8 cellular contexts compared by ENCODE assay signal in the genomic region with DNA sequence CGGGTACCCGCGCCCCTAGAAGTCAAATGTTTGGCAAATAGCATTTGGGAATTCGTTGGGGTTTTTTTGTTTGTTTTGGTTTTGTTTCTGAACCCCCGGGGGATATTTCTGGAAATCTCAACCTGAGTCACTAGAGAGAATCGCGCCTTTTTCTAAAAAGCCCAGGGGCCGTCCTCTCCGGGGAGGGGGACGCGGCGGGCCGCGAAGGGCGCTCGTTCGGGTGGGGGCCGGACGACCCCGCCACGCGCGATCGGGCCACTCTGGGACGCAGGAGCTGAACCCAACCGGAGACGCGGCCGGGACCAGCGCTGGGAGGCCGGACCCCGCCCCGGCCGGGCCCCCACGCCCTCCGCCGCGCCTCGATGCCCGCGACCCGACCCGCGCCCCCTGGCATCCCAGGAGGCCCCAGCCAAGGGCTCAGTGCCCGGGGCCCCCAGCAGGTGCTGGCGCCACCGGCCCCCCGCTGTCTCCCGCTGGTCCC. TPM values are rescaled to one million over a fixed set of nuclear protein-coding genes. Genes with fewer than 3 reads are reported as not detected.
DNase-seq lines count a peak whose midpoint lies in the region; ATAC-seq, FAIRE-seq and TF ChIP-seq lines count a peak whose summit lies in the region.

No MANE protein-coding gene starts in this region.

- peaks cover 16% of the 10 kb centered on the region for H3K4me1 ChIP-seq in IMR-90 (ENCODE audit: control insufficient read depth, insufficient read depth, low read length)
- no peaks in the 10 kb centered on the region for H3K4me1 ChIP-seq in uterus

- no peak overlapping the region for H2AK5ac ChIP-seq in IMR-90 (ENCODE audit: low read depth, low read length)

- peaks cover 17% of the 10 kb centered on the region for H3K9me1 ChIP-seq in IMR-90 (ENCODE audit: insufficient read depth, low read length)

- TF ChIP-seq RAD21 in IMR-90 (IDR thresholded peaks at IDR 0.05; ENCODE audit: low read length): no peak

- no peak for FAIRE-seq in bronchial epithelial cell (lab: Jason Lieb, UNC)

- no peak overlapping the region for H2BK20ac ChIP-seq in IMR-90 (ENCODE audit: low read depth, low read length)

- H3K4me3 Mint-ChIP-seq in memory B cell: peak overlapping the region; percentile 93

- peak overlapping the region; percentile 88 for H3K4me2 ChIP-seq in IMR-90 (ENCODE audit: low read depth, low read length)

- H4K91ac ChIP-seq in IMR-90 (ENCODE audit: insufficient read depth, low read depth, low read length): no peak overlapping the region; the same call in 1 of the 2 replicates

- H2BK120ac ChIP-seq in IMR-90 (ENCODE audit: low read depth, low read length): 0 out of 2 replicates have a peak overlapping the region, but pooled peaks have one; percentile 73

- BruUV-seq in IMR-90 (replicated peaks; lab: Mats Ljungman, UMichigan): no TSS peak

- CTCF ChIA-PET in IMR-90 (lab: Yijun Ruan, JAX): interaction anchor here (0.9 kb wide), 1 partner anchor 190 kb away, joined by 3 read pairs; no protein-coding TSS in a partner anchor

- TF ChIP-seq POLR2A in IMR-90 (IDR thresholded peaks at IDR 0.05; ENCODE audit: low read depth, low read length): no peak
- TF ChIP-seq POLR2A in uterus (IDR thresholded peaks at IDR 0.05): no peak

- no peaks in the 10 kb centered on the region for H3K27me3 Mint-ChIP-seq in memory B cell

- peak overlapping the region; percentile 7; the same call in 1 of the 2 replicates for H3K18ac ChIP-seq in IMR-90 (ENCODE audit: low read depth, low read length)

- H3K27ac ChIP-seq in IMR-90 (ENCODE audit: insufficient read depth, low read length) (peak overlapping the region; percentile 63), uterus (peak overlapping the region; percentile 97)

- H3K4me3 ChIP-seq in IMR-90 (ENCODE audit: insufficient read depth, low read depth, low read length) (peak overlapping the region; percentile 93), bronchial epithelial cell (ENCODE audit: low read depth, low read length) (peak overlapping the region; percentile 81), uterus (peak overlapping the region; percentile 74 to 90)

- no peak overlapping the region for H4K5ac ChIP-seq in IMR-90 (ENCODE audit: low read depth, low read length)

- H2BK15ac ChIP-seq in IMR-90 (ENCODE audit: low read depth, low read length): no peak overlapping the region

- ATAC-seq in Right ventricle myocardium inferior (peak; percentile 33), IMR-90 (ENCODE audit: low read depth) (peak; percentile 38), memory B cell (ENCODE audit: low read depth) (peak; percentile 22), GM18873 (IDR thresholded peaks at IDR 0.05; ENCODE audit: low FRiP score, unreplicated experiment) (no peak)

- H2BK5ac ChIP-seq in IMR-90 (ENCODE audit: low read depth, low read length, poor library complexity, severe bottlenecking): peak overlapping the region; percentile 30

- POLR2A ChIA-PET in IMR-90 (lab: Charles Lee; ENCODE audit: unreplicated experiment): no interaction called here

- H3K9me3 Mint-ChIP-seq in memory B cell: no peaks in the 10 kb centered on the region

- peak overlapping the region in 1 of 2 experiments; percentile 45; a peak in 2 of 4 replicates for H4K8ac ChIP-seq in IMR-90 (ENCODE audit: low read depth in 2 of 2, low read length in 2 of 2)

- H3K9me3 ChIP-seq in IMR-90 (ENCODE audit: control insufficient read depth, insufficient read depth, low read length): no peaks in the 10 kb centered on the region; the same call in 1 of the 2 replicates
- H3K9me3 ChIP-seq in uterus: no peaks in the 10 kb centered on the region

- H2AK9ac ChIP-seq in IMR-90 (replicated peaks; ENCODE audit: low read depth, low read length, poor library complexity): peak overlapping the region; percentile 91

- H3K79me1 ChIP-seq in IMR-90 (ENCODE audit: low read depth in 1 of 2, low read length in 2 of 2): peaks cover 21 to 55% of the 10 kb centered on the region in 2 experiments

- peak overlapping the region; percentile 64; the same call in 1 of the 2 replicates for H3K56ac ChIP-seq in IMR-90 (ENCODE audit: extremely low read depth, insufficient read depth, low read length)

- H3K9ac ChIP-seq in IMR-90 (ENCODE audit: low read depth, low read length): peak overlapping the region; percentile 76

- intact Hi-C loops in Right ventricle myocardium inferior (cut with DNase I) (loop anchor here (5.0 kb wide), 1 partner anchor 56 kb away; no protein-coding TSS in a partner anchor), cardiac septum (cut with DNase I) (loop anchor here (5.0 kb wide), 2 partner anchors 41 to 56 kb away; no protein-coding TSS in a partner anchor), IMR-90 (cut with micrococcal nuclease) (no loop called here), uterus (cut with DNase I; ENCODE audit: low total_unique reads) (no loop called here)

- peaks cover 45% of the 10 kb centered on the region for H3K4me1 Mint-ChIP-seq in memory B cell

- dilution Hi-C loops in IMR-90 (cut with HindIII; ENCODE audit: low sequenced_read_pairs, unreplicated experiment): no loop called here

- TF ChIP-seq CTCF in IMR-90 (conservative IDR thresholded peaks at IDR 0.05; ENCODE audit: low read depth, low read length): no peak
- no peak for TF ChIP-seq CTCF in bronchial epithelial cell (IDR thresholded peaks at IDR 0.05; ENCODE audit: insufficient read depth, low read length, severe bottlenecking)
- no peak for TF ChIP-seq CTCF in uterus (IDR thresholded peaks at IDR 0.05)

- peaks cover 44% of the 10 kb centered on the region for H4K20me1 ChIP-seq in IMR-90 (ENCODE audit: insufficient read depth, low read length)

- peaks cover 2% of the 10 kb centered on the region for H3K36me3 Mint-ChIP-seq in memory B cell

- peak overlapping the region; percentile 89 for H2AFZ ChIP-seq in IMR-90 (replicated peaks; ENCODE audit: low read length, poor library complexity)

- 0% methylated on average over 27 of the region's 49 CpGs; no CpG with 5 or more reads in 1 of the 2 experiments for WGBS in IMR-90 (ENCODE audit: extremely low coverage in 2 of 2, insufficient read length in 1 of 2), 2 experiments

- H3K14ac ChIP-seq in IMR-90 (replicated peaks; ENCODE audit: low read depth, low read length): peak overlapping the region; percentile 68

- in situ Hi-C loops in IMR-90 (cut with MboI; ENCODE audit: low sequenced_read_pairs): no loop called here

- peak overlapping the region; percentile 85; the same call in 1 of the 2 replicates for H3K23ac ChIP-seq in IMR-90 (ENCODE audit: low read depth, low read length)

- H3K27me3 ChIP-seq in IMR-90 (ENCODE audit: control insufficient read depth, insufficient read depth, low read length) (no peaks in the 10 kb centered on the region), bronchial epithelial cell (ENCODE audit: control insufficient read depth, insufficient read depth, low read length) (no peaks in the 10 kb centered on the region), uterus (no peaks in the 10 kb centered on the region)

- H3K4ac ChIP-seq in IMR-90 (ENCODE audit: low read depth, low read length): peak overlapping the region; percentile 78

- H3K27ac Mint-ChIP-seq in memory B cell: peak overlapping the region; percentile 91

- H3K36me3 ChIP-seq in IMR-90 (ENCODE audit: control insufficient read depth, insufficient read depth, low read length) (peaks cover 2% of the 10 kb centered on the region), bronchial epithelial cell (ENCODE audit: control insufficient read depth, insufficient read depth, low read length) (peaks cover 2% of the 10 kb centered on the region), uterus (no peaks in the 10 kb centered on the region)

- DNase-seq in Right ventricle myocardium inferior (ENCODE audit: missing footprints) (no peak), cardiac septum (ENCODE audit: low spot score) (no peak), IMR-90 (no peak), bronchial epithelial cell (ENCODE audit: low read depth) (no peak), memory B cell (ENCODE audit: low spot score in 2 of 2) (peak; percentile 44 to 49), uterus (no peak), GM19238 (ENCODE audit: insufficient read length, low spot score) (no peak)

TF ChIP-seq in IMR-90, 13 proteins besides CTCF, POLR2A, EP300 and RAD21:
- TF ChIP-seq, protein P1, sequence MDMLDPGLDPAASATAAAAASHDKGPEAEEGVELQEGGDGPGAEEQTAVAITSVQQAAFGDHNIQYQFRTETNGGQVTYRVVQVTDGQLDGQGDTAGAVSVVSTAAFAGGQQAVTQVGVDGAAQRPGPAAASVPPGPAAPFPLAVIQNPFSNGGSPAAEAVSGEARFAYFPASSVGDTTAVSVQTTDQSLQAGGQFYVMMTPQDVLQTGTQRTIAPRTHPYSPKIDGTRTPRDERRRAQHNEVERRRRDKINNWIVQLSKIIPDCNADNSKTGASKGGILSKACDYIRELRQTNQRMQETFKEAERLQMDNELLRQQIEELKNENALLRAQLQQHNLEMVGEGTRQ (IDR thresholded peaks at IDR 0.05; ENCODE audit: low read depth, low read length): no peak
- 0 out of 2 replicates have a peak, but pooled peaks have one; percentile 42 for TF ChIP-seq CHD1 (IDR thresholded peaks at IDR 0.05; ENCODE audit: low read depth, low read length)
TF ChIP-seq in IMR-90: peak in this region for 1.

RNA-seq across cellular contexts. Expression of a gene that starts 0.3 kb away (rescaled TPM):
- total RNA-seq in Right ventricle myocardium inferior (78.4 TPM), cardiac septum (40.5 TPM), IMR-90 (2012; rRNA removed) (96.9 and 113 TPM in 2 replicates), bronchial epithelial cell (71.6 and 122 TPM in 2 replicates), uterus (100 to 1,000 TPM in 1 of 4 donors, 10 to 100 TPM in 3; 46.9 to 163 (median 73.2) TPM)
- 203 and 206 TPM in 2 replicates for polyA plus RNA-seq in IMR-90 (2012; rRNA removed)
- polyA plus RNA-seq in IMR-90 (2012; cell fraction: cytosol; rRNA removed): 126 and 616 TPM in 2 replicates
- polyA plus RNA-seq in IMR-90 (2012; cell fraction: nucleus; rRNA removed; ENCODE audit: low replicate concordance): 97.8 and 160 TPM in 2 replicates

Comparison
In these comparisons a context has a peak if more than half of its experiments do, and no peak if none do; other contexts are left out.
1. DNase-seq: peak in memory B cell (2 of 2); none in Right ventricle myocardium inferior (single experiment), cardiac septum (single experiment), IMR-90 (single experiment), bronchial epithelial cell (single experiment), uterus (0 of 2) and GM19238 (single experiment).
2. intact Hi-C loops: an anchor here in Right ventricle myocardium inferior (5.0 kb wide) and cardiac septum (5.0 kb wide); none called in IMR-90 and uterus.
3. Peak in every context shown above with its lines, with median percentiles within 50 percentile points of each other: H3K4me3 ChIP-seq.